In genomic region chr2:149657393-149657792, GRCh38 we compare ENCODE assay signal across 19 cellular contexts.
DNase-seq lines count a peak whose midpoint lies in the region; ATAC-seq and TF ChIP-seq lines count a peak whose summit lies in the region.
"Had no signal": no experiment of that assay in that cellular context is flagged by ENCODE, and none has a peak within 500 bp of the region (broad histone marks: within the 10 kb centered on the region; RNA-seq: fewer than 3 reads in every experiment).

No MANE protein-coding gene starts in this region.

- H3K9me3 Mint-ChIP-seq in activated T-cell treated with anti-CD3 and anti-CD28 coated beads, Interleukin-2, amount 50 U/mL, for 72 hours = no peaks in the 10 kb centered on the region
- peaks cover 2 to 3% of the 10 kb centered on the region in 2 donors for H3K9me3 Mint-ChIP-seq in natural killer cell

- ATAC-seq in Panc1 (no peak), natural killer cell (no peak)
- no peak for ATAC-seq in activated T-cell treated with anti-CD3 and anti-CD28 coated beads, Interleukin-2, amount 50 U/mL, for 72 hours (replicated peaks in 1 of 2)
- ATAC-seq: A549, HepG2 had no signal

- intact Hi-C loops in Panc1 (cut with micrococcal nuclease; ENCODE audit: unreplicated experiment) (no loop called here), cardiac septum (cut with DNase I) (no loop called here), natural killer cell (cut with micrococcal nuclease) (no loop called here)

- TF ChIP-seq CTCF in Panc1 (IDR thresholded peaks at IDR 0.05) (no peak), natural killer cell (IDR thresholded peaks at IDR 0.05) (no peak)

- no peaks in the 10 kb centered on the region for H3K27me3 ChIP-seq in Panc1 (ENCODE audit: control insufficient read depth, insufficient read depth, low read length)
- H3K27me3 ChIP-seq: SJSA1 had no signal

- peaks cover 4% of the 10 kb centered on the region; the same call in 1 of the 2 replicates for H3K4me1 ChIP-seq in Panc1 (ENCODE audit: control insufficient read depth, insufficient read depth, low read length)

- peak overlapping the region; percentile 54; the same call in 1 of the 2 replicates for H3K27ac ChIP-seq in Panc1 (ENCODE audit: low read length)
- H3K27ac ChIP-seq: A549, KMS-11, SJSA1 had no signal

- H3K27me3 Mint-ChIP-seq in activated T-cell treated with anti-CD3 and anti-CD28 coated beads, Interleukin-2, amount 50 U/mL, for 72 hours (ENCODE audit: low read depth) = peaks cover 7% of the 10 kb centered on the region
- H3K27me3 Mint-ChIP-seq in natural killer cell (ENCODE audit: low read depth in 2 of 2) = no peaks in the 10 kb centered on the region

- CTCF ChIA-PET in Panc1 (lab: Charles Lee) = no interaction called here

- no peaks in the 10 kb centered on the region for H3K36me3 Mint-ChIP-seq in activated T-cell treated with anti-CD3 and anti-CD28 coated beads, Interleukin-2, amount 50 U/mL, for 72 hours (ENCODE audit: insufficient read depth in 2 of 2)
- H3K36me3 Mint-ChIP-seq in natural killer cell = no peaks in the 10 kb centered on the region

- DNase-seq in G401 (ENCODE audit: low spot score) (peak; percentile 37), NCI-H146 (lab: John Stamatoyannopoulos, UW) (peak; percentile 46), NCI-H2227 (lab: John Stamatoyannopoulos, UW; ENCODE audit: unreplicated experiment) (peak; percentile 96), Panc1 (ENCODE audit: low read depth, low spot score) (no peak), cardiac septum (ENCODE audit: low spot score) (no peak), natural killer cell (no peak)
- DNase-seq in activated T-cell treated with anti-CD3 and anti-CD28 coated beads, Interleukin-2, amount 50 U/mL, for 72 hours = no peak
- no peak for DNase-seq in stimulated activated CD4-positive, alpha-beta T cell treated with anti-CD3 and anti-CD28 coated beads, Interleukin-4, amount 100 ng/mL, for 1 hour
- DNase-seq: Calu3, DND-41, GF-D8, H7, NCI-H1092 treated with DMSO at 0.1 percent for 48 hours, NCI-H446, RPMI8226 had no signal

- POLR2A ChIA-PET in Panc1 (lab: Charles Lee) = no interaction called here

- H3K36me3 ChIP-seq in Panc1 (ENCODE audit: control insufficient read depth, insufficient read depth, low read length) = no peaks in the 10 kb centered on the region
- H3K36me3 ChIP-seq: SJSA1 had no signal

- in situ Hi-C loops in G401 (cut with HindIII; ENCODE audit: low sequenced_read_pairs) (no loop called here), Panc1 (cut with HindIII; ENCODE audit: low pct_unique_long_range_greater_than_20kb, low sequenced_read_pairs) (no loop called here)

- no peaks in the 10 kb centered on the region for H3K4me1 Mint-ChIP-seq in activated T-cell treated with anti-CD3 and anti-CD28 coated beads, Interleukin-2, amount 50 U/mL, for 72 hours (ENCODE audit: low read depth)
- H3K4me1 Mint-ChIP-seq in natural killer cell = no peaks in the 10 kb centered on the region

- H3K9me3 ChIP-seq in Panc1 (ENCODE audit: control insufficient read depth, insufficient read depth, low read depth, low read length) = no peaks in the 10 kb centered on the region
- H3K9me3 ChIP-seq: A549, SJSA1 had no signal

- H3K27ac Mint-ChIP-seq in activated T-cell treated with anti-CD3 and anti-CD28 coated beads, Interleukin-2, amount 50 U/mL, for 72 hours = no peak overlapping the region
- no peak overlapping the region for H3K27ac Mint-ChIP-seq in natural killer cell

- no peak overlapping the region for H3K4me3 Mint-ChIP-seq in activated T-cell treated with anti-CD3 and anti-CD28 coated beads, Interleukin-2, amount 50 U/mL, for 72 hours
- no peak overlapping the region for H3K4me3 Mint-ChIP-seq in natural killer cell

- no peak overlapping the region for H3K4me3 ChIP-seq in Panc1 (ENCODE audit: low read depth in 2 of 2, low read length in 2 of 2)
- H3K4me3 ChIP-seq: A549, SJSA1 had no signal

- BruUV-seq in Panc1 (replicated peaks; lab: Mats Ljungman, UMichigan) = no TSS peak

Comparison
In these comparisons a context has a peak if more than half of its experiments do, and no peak if none do; other contexts are left out.
1. DNase-seq: peak in G401 (single experiment), NCI-H146 (single experiment) and NCI-H2227 (single experiment); none in Panc1 (single experiment), activated T-cell treated with anti-CD3 and anti-CD28 coated beads, Interleukin-2, amount 50 U/mL, for 72 hours (0 of 2), stimulated activated CD4-positive, alpha-beta T cell treated with anti-CD3 and anti-CD28 coated beads, Interleukin-4, amount 100 ng/mL, for 1 hour (single experiment), cardiac septum (single experiment) and natural killer cell (single experiment).